ENCODE assay signal across 21 cellular contexts in the genomic region with DNA sequence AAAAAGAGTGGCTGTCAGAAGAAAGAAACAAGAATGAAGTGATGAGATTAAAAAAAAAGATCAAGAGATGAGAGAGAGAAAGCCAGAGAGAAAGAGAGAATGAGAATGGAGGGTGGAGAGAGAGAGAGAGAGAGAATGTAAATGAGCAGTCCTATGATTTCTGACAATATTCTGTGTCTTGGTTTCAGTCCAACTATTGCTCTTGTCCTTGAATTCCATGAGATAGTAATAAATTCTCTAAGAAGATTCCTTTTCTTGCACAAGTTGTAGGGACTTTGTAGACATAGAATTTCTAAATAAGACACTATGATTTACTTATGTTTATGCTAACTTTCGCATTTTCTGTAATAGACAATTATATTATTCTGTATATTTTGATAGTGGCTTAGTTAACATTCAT.
"Had no signal": no experiment of that assay in that cellular context is flagged by ENCODE, and none has a peak within 500 bp of the region (broad histone marks: within the 10 kb centered on the region; RNA-seq: fewer than 3 reads in every experiment).

No MANE protein-coding gene starts in this region.

- H3K4me3 Mint-ChIP-seq: natural killer cell, neural crest cell had no signal

- H3K36me3 Mint-ChIP-seq: natural killer cell had no signal

- ATAC-seq: gastrocnemius medialis, heart right ventricle, left lobe of liver, mucosa of descending colon, natural killer cell, sciatic nerve had no signal

- H3K4me1 ChIP-seq: gastrocnemius medialis, heart right ventricle, stomach, transverse colon had no signal

- H3K36me3 ChIP-seq: gastrocnemius medialis, heart right ventricle, stomach, thoracic aorta, transverse colon had no signal

- DNase-seq: cortex of kidney; dorsolateral prefrontal cortex; effector CD8-positive, alpha-beta T cell; gastrocnemius medialis; heart right ventricle; hypothalamus; islet precursor cell; mammary epithelial cell; mucosa of descending colon; natural killer cell; posterior cingulate gyrus; stimulated activated CD4-positive, alpha-beta T cell treated with anti-CD3 and anti-CD28 coated beads, Interleukin-12 subunit alpha, Interleukin-12 subunit beta, amount 100 ng/mL, for 4 hours; stimulated activated naive CD4-positive, alpha-beta T cell; stomach; substantia nigra; transverse colon had no signal

- H3K27ac ChIP-seq: dorsolateral prefrontal cortex, gastrocnemius medialis, heart right ventricle, skin epidermis, stomach, thoracic aorta, transverse colon had no signal

- H3K4me1 Mint-ChIP-seq: natural killer cell, neural crest cell had no signal

- H3K4me3 ChIP-seq: dorsolateral prefrontal cortex, gastrocnemius medialis, heart right ventricle, mucosa of descending colon, skin epidermis, stomach, thoracic aorta, transverse colon had no signal

- H3K9me3 Mint-ChIP-seq: neural crest cell had no signal

- H3K9me3 ChIP-seq: gastrocnemius medialis, heart right ventricle, mucosa of descending colon, stomach, thoracic aorta, transverse colon had no signal

- H3K27me3 ChIP-seq: dorsolateral prefrontal cortex, gastrocnemius medialis, heart right ventricle, stomach, transverse colon had no signal

- H3K27ac Mint-ChIP-seq: natural killer cell had no signal
